ENCODE assay signal across 24 cellular contexts in genomic region chr3:178669046-178669445, GRCh38.
A peak's percentile ranks its signal among the peaks of the same experiment; 100 is the strongest.
DNase-seq lines count a peak whose midpoint lies in the region; ATAC-seq and TF ChIP-seq lines count a peak whose summit lies in the region.
"Had no signal": no experiment of that assay in that cellular context is flagged by ENCODE, and none has a peak within 500 bp of the region (broad histone marks: within the 10 kb centered on the region; RNA-seq: fewer than 3 reads in every experiment).

No MANE protein-coding gene starts in this region.

- H3K4me3 ChIP-seq in adrenal gland (no peak overlapping the region), osteoblast (ENCODE audit: insufficient read depth, low read length) (no peak overlapping the region)
- H3K4me3 ChIP-seq: pancreas, SK-N-MC, skin epidermis, suprapubic skin had no signal

- H4K20me1 ChIP-seq in osteoblast (ENCODE audit: insufficient read depth, low read length), result no peaks in the 10 kb centered on the region

- WGBS in adrenal gland, 4 donors, result 26 to 38% (median 28%) methylated on average over 1 of the region's 1 CpG

- no peak overlapping the region for H3K27ac ChIP-seq in adrenal gland
- H3K27ac ChIP-seq in osteoblast (ENCODE audit: low read depth, low read length), result no peak overlapping the region
- H3K27ac ChIP-seq: epithelial cell of prostate, pancreas, SK-N-MC, skin epidermis, suprapubic skin had no signal

- H3K27me3 ChIP-seq in adrenal gland (no peaks in the 10 kb centered on the region), osteoblast (ENCODE audit: insufficient read depth, low read length) (no peaks in the 10 kb centered on the region)
- H3K27me3 ChIP-seq: pancreas, suprapubic skin had no signal

- TF ChIP-seq CTCF in adrenal gland (IDR thresholded peaks at IDR 0.05), result no peak
- TF ChIP-seq CTCF in osteoblast (IDR thresholded peaks at IDR 0.05; ENCODE audit: extremely low read depth, low read depth, low read length), result no peak

- no peak overlapping the region for H2AFZ ChIP-seq in osteoblast (ENCODE audit: low read length)

- H3K36me3 ChIP-seq in adrenal gland (replicated peaks in 1 of 2) (no peaks in the 10 kb centered on the region), osteoblast (ENCODE audit: insufficient read depth, low read length) (no peaks in the 10 kb centered on the region)
- H3K36me3 ChIP-seq: pancreas, suprapubic skin had no signal

- no peaks in the 10 kb centered on the region for H3K79me2 ChIP-seq in osteoblast (ENCODE audit: insufficient read depth, low read length)

- H3K9me3 ChIP-seq in adrenal gland (replicated peaks in 1 of 3) (no peaks in the 10 kb centered on the region), osteoblast (ENCODE audit: low read depth, low read length) (no peaks in the 10 kb centered on the region)
- H3K9me3 ChIP-seq: pancreas, suprapubic skin had no signal

- intact Hi-C loops in adrenal gland (cut with DNase I), result no loop called here

- no peak overlapping the region for H3K4me2 ChIP-seq in osteoblast (ENCODE audit: insufficient read depth, low read length)

- no peak for TF ChIP-seq POLR2A in adrenal gland (IDR thresholded peaks at IDR 0.05)

- H3K4me1 ChIP-seq in adrenal gland (replicated peaks in 1 of 2) (no peaks in the 10 kb centered on the region), osteoblast (ENCODE audit: insufficient read depth, low read length) (no peaks in the 10 kb centered on the region)

- DNase-seq in foreskin melanocyte (peak; percentile 8), renal cortical epithelial cell (ENCODE audit: low read depth) (peak; percentile 30), NCI-H345 treated with DMSO at 0.1 percent for 48 hours (lab: John Stamatoyannopoulos, UW; ENCODE audit: unreplicated experiment) (no peak), adrenal gland (no peak), osteoblast (ENCODE audit: insufficient read length, low spot score, missing footprints) (no peak)
- DNase-seq: activated CD4-positive, alpha-beta T cell treated with anti-CD3 and anti-CD28 coated beads for 1 hour; activated naive CD8-positive, alpha-beta T cell treated with anti-CD3 and anti-CD28 coated beads, Interleukin-2, amount 10 ng/mL, durations not matched to agents 7 days and 5 days; AML-193; Calu3; dermis blood vessel endothelial cell; KG1; naive B cell; NCI-H1105 treated with DMSO at 0.1 percent for 48 hours; NCI-H526 treated with DMSO at 0.1 percent for 48 hours; pancreas; PC-3; stimulated activated CD4-positive, alpha-beta T cell treated with anti-CD3 and anti-CD28 coated beads, Interleukin-2, amount 100 ng/mL, for 48 hours had no signal

- ATAC-seq in GM18868 (IDR thresholded peaks at IDR 0.05; ENCODE audit: unreplicated experiment) (peak; percentile 20), HG02885 (IDR thresholded peaks at IDR 0.05; ENCODE audit: poor library complexity, unreplicated experiment) (peak; percentile 20)
- ATAC-seq: activated T-helper 17 cell treated with anti-CD3 and anti-CD28 coated beads, Interleukin-2, amount 50 U/mL, for 72 hours; PC-3 had no signal

Comparison
In these comparisons a context has a peak if more than half of its experiments do, and no peak if none do; other contexts are left out.
1. DNase-seq: peak in foreskin melanocyte (single experiment) and renal cortical epithelial cell (single experiment); none in NCI-H345 treated with DMSO at 0.1 percent for 48 hours (single experiment), adrenal gland (0 of 7) and osteoblast (single experiment).